ENCODE assay signal across 15 cellular contexts in the genomic region with DNA sequence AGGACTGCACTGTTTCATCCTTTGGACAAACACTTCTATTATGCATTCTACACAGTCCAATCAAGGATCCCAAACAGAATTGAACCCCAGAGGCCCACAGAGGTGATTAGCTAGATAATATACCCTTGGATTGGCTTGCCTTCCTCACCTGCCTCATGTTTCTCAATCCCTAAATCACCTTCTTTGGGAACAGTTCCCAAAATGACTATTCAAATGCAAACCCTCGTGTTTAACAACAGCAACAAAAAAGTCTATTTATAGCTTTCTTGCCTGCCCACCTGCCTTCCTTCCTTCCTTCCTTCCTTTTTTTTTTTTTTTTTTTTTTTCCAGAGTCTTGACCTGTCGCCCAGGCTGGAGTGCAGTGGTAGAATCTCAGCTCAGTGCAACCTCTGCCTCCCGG.
DNase-seq lines count a peak whose midpoint lies in the region; ATAC-seq and TF ChIP-seq lines count a peak whose summit lies in the region.
"Had no signal": no experiment of that assay in that cellular context is flagged by ENCODE, and none has a peak within 500 bp of the region (broad histone marks: within the 10 kb centered on the region; RNA-seq: fewer than 3 reads in every experiment).

No MANE protein-coding gene starts in this region.

- no peak overlapping the region for H3K9ac ChIP-seq in HUES48 (ENCODE audit: low read depth, low read length)
- H3K9ac ChIP-seq: GM23248 had no signal

- POLR2A ChIA-PET in WTC11 (lab: Charles Lee), result interaction anchor here (0.6 kb wide), 2 partner anchors 1488 to 1736 kb away, joined by 3 to 4 read pairs; no protein-coding TSS in a partner anchor

- H3K9me3 ChIP-seq in HUES48 (ENCODE audit: control insufficient read depth, insufficient read depth, low read length), result no peaks in the 10 kb centered on the region

- H3K4me3 ChIP-seq in HUES48 (ENCODE audit: low read depth, low read length), result no peak overlapping the region
- H3K4me3 ChIP-seq: GM23248 had no signal

- H3K4me1 Mint-ChIP-seq in WTC11, result peaks cover 69% of the 10 kb centered on the region
- no peaks in the 10 kb centered on the region for H3K4me1 Mint-ChIP-seq in activated CD8-positive, alpha-beta memory T cell treated with anti-CD3 and anti-CD28 coated beads, Interleukin-2, amount 10 ng/mL, durations not matched to agents 7 days and 5 days
- H3K4me1 Mint-ChIP-seq: CD4-positive, alpha-beta memory T cell had no signal

- H3K27me3 Mint-ChIP-seq in WTC11 (ENCODE audit: low read depth), result no peaks in the 10 kb centered on the region
- H3K27me3 Mint-ChIP-seq in activated CD8-positive, alpha-beta memory T cell treated with anti-CD3 and anti-CD28 coated beads, Interleukin-2, amount 10 ng/mL, durations not matched to agents 7 days and 5 days, result no peaks in the 10 kb centered on the region
- H3K27me3 Mint-ChIP-seq: CD4-positive, alpha-beta memory T cell had no signal

- no peaks in the 10 kb centered on the region for H3K36me3 ChIP-seq in HUES48 (ENCODE audit: control insufficient read depth, insufficient read depth, low read length)

- peak overlapping the region; percentile 34 for H3K27ac ChIP-seq in HUES48 (ENCODE audit: low read depth, low read length)
- H3K27ac ChIP-seq: GM23248 had no signal

- peak; percentile 66 for ATAC-seq in WTC11
- no peak for ATAC-seq in activated CD8-positive, alpha-beta memory T cell treated with anti-CD3 and anti-CD28 coated beads, Interleukin-2, amount 10 ng/mL, durations not matched to agents 7 days and 5 days

- H3K27me3 ChIP-seq in HUES48 (ENCODE audit: control insufficient read depth, insufficient read depth, low read length), result no peaks in the 10 kb centered on the region

- no peaks in the 10 kb centered on the region for H3K9me3 Mint-ChIP-seq in WTC11
- peaks cover 7% of the 10 kb centered on the region for H3K9me3 Mint-ChIP-seq in activated CD8-positive, alpha-beta memory T cell treated with anti-CD3 and anti-CD28 coated beads, Interleukin-2, amount 10 ng/mL, durations not matched to agents 7 days and 5 days (ENCODE audit: low read depth)

- peaks cover 57% of the 10 kb centered on the region for H3K4me1 ChIP-seq in HUES48 (ENCODE audit: control insufficient read depth, insufficient read depth, low read length)

- peak overlapping the region; percentile 42 for H3K27ac Mint-ChIP-seq in WTC11
- H3K27ac Mint-ChIP-seq in activated CD8-positive, alpha-beta memory T cell treated with anti-CD3 and anti-CD28 coated beads, Interleukin-2, amount 10 ng/mL, durations not matched to agents 7 days and 5 days, result no peak overlapping the region
- H3K27ac Mint-ChIP-seq: CD4-positive, alpha-beta memory T cell had no signal

- TF ChIP-seq CTCF in WTC11 (IDR thresholded peaks at IDR 0.05), result no peak

- CTCF ChIA-PET in WTC11 (lab: Charles Lee), result interaction anchor here (0.6 kb wide), 1 partner anchor 422 kb away, joined by 3 read pairs; no protein-coding TSS in a partner anchor
- CTCF ChIA-PET in activated CD8-positive, alpha-beta memory T cell treated with anti-CD3 and anti-CD28 coated beads, Interleukin-2, amount 10 ng/mL, durations not matched to agents 7 days and 5 days (lab: Charles Lee), result no interaction called here

- no peak for DNase-seq in WTC11 (ENCODE audit: low spot score)
- peak; percentile 47 for DNase-seq in iPS DF 19.7 (ENCODE audit: low read depth, low spot score)
- DNase-seq in germinal center (ENCODE audit: low spot score), result no peak
- DNase-seq in activated CD8-positive, alpha-beta memory T cell treated with anti-CD3 and anti-CD28 coated beads, Interleukin-2, amount 10 ng/mL, durations not matched to agents 7 days and 5 days, result no peak
- no peak for DNase-seq in NCI-H526 treated with DMSO at 0.1 percent for 48 hours (lab: John Stamatoyannopoulos, UW)
- DNase-seq in NCI-H2107 treated with DMSO at 0.1 percent for 48 hours (lab: John Stamatoyannopoulos, UW; ENCODE audit: unreplicated experiment), result no peak
- DNase-seq: C1 segment of cervical spinal cord; Calu3; CD4-positive, alpha-beta memory T cell; DMS53; DMS79 treated with DMSO at 0.1 percent for 48 hours; GF-D8; GM23248; HCEC 1CT had no signal

- no peak overlapping the region for H3K4me3 Mint-ChIP-seq in WTC11
- H3K4me3 Mint-ChIP-seq in activated CD8-positive, alpha-beta memory T cell treated with anti-CD3 and anti-CD28 coated beads, Interleukin-2, amount 10 ng/mL, durations not matched to agents 7 days and 5 days, result no peak overlapping the region
- H3K4me3 Mint-ChIP-seq: CD4-positive, alpha-beta memory T cell had no signal

- H3K36me3 Mint-ChIP-seq in WTC11, result no peaks in the 10 kb centered on the region
- no peaks in the 10 kb centered on the region for H3K36me3 Mint-ChIP-seq in activated CD8-positive, alpha-beta memory T cell treated with anti-CD3 and anti-CD28 coated beads, Interleukin-2, amount 10 ng/mL, durations not matched to agents 7 days and 5 days
- H3K36me3 Mint-ChIP-seq: CD4-positive, alpha-beta memory T cell had no signal

TF ChIP-seq in WTC11, 78 proteins besides CTCF, POLR2A, EP300 and RAD21:
- TF ChIP-seq FOXK1 (CRISPR knock-in tag; IDR thresholded peaks at IDR 0.05) (peak; percentile 46; the same call in 1 of the 2 replicates), ZNF423 (CRISPR knock-in tag; IDR thresholded peaks at IDR 0.05) (no peak), ZNF317 (CRISPR knock-in tag; IDR thresholded peaks at IDR 0.05; ENCODE audit: borderline replicate concordance, low read depth) (no peak), FOXP1 (CRISPR knock-in tag; IDR thresholded peaks at IDR 0.05; ENCODE audit: borderline replicate concordance) (no peak), ETV6 (CRISPR knock-in tag; IDR thresholded peaks at IDR 0.05) (0 out of 2 replicates have a peak, but pooled peaks have one; percentile 43)
